ENCODE assay signal across 18 cellular contexts in the genomic region with DNA sequence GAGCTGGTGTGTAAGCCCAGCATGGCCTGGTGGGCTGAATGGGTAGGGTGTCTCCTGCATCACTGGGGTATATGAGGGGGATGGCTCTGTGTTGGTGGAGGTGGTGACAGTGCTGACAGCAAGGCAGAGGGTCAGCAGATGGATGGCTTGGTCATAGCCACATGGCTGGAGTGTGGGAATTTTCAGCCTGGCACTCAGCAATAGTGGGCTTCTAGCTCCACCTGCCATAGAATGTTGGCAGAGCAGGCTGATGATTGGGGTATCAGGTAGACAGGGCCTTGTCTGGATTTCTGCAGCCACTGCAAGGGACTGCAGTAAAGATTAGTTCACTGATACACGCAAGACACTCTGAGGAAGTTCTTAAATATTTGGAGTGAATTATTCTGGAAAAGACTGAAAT.
DNase-seq lines count a peak whose midpoint lies in the region; TF ChIP-seq lines count a peak whose summit lies in the region.
"Had no signal": no experiment of that assay in that cellular context is flagged by ENCODE, and none has a peak within 500 bp of the region (broad histone marks: within the 10 kb centered on the region; RNA-seq: fewer than 3 reads in every experiment).

No MANE protein-coding gene starts in this region.

- H3K4ac ChIP-seq in mesenchymal stem cell (ENCODE audit: low read depth in 1 of 2, low read length in 2 of 2), result no peak overlapping the region

- intact Hi-C loops in A673 (cut with micrococcal nuclease; ENCODE audit: unreplicated experiment), result no loop called here
- intact Hi-C loops in uterus (cut with DNase I; ENCODE audit: low total_unique reads), result no loop called here

- BruUV-seq in A673 (replicated peaks; lab: Mats Ljungman, UMichigan), result no TSS peak

- H2BK120ac ChIP-seq in mesenchymal stem cell (ENCODE audit: low read depth, low read length), result no peak overlapping the region

- POLR2A ChIA-PET in A673 (lab: Charles Lee; ENCODE audit: low non-redundant PET), result no interaction called here

- no peak for TF ChIP-seq EP300 in suprapubic skin (IDR thresholded peaks at IDR 0.05)

- CTCF ChIA-PET in A673 (lab: Charles Lee), result no interaction called here

- H3K27me3 ChIP-seq in A673 (replicated peaks; ENCODE audit: insufficient read depth, low read depth, low read length, poor library complexity) (peaks cover 7% of the 10 kb centered on the region), mesenchymal stem cell (ENCODE audit: control insufficient read depth in 1 of 2, insufficient read depth in 1 of 2, low read length in 2 of 2) (peaks cover 6 to 7% of the 10 kb centered on the region in 2 experiments), uterus (no peaks in the 10 kb centered on the region), suprapubic skin (no peaks in the 10 kb centered on the region)
- H3K27me3 ChIP-seq: BLaER1 treated with 17β-estradiol and CSF1 and Interleukin-3, amounts not matched to agents 10 nM and 100 nM; stomach had no signal

- H3K79me1 ChIP-seq in mesenchymal stem cell (replicated peaks; ENCODE audit: low read length, poor library complexity, severe bottlenecking), result no peaks in the 10 kb centered on the region

- no peaks in the 10 kb centered on the region for H3K36me3 ChIP-seq in A673 (ENCODE audit: insufficient read depth, low read length, poor library complexity, severe bottlenecking)
- H3K36me3 ChIP-seq in mesenchymal stem cell (ENCODE audit: control insufficient read depth in 1 of 2, insufficient read depth in 2 of 2, low read depth in 1 of 2, low read length in 2 of 2), result no peaks in the 10 kb centered on the region
- H3K36me3 ChIP-seq in uterus, result no peaks in the 10 kb centered on the region
- no peaks in the 10 kb centered on the region for H3K36me3 ChIP-seq in suprapubic skin
- H3K36me3 ChIP-seq: BLaER1 treated with 17β-estradiol and CSF1 and Interleukin-3, amounts not matched to agents 10 nM and 100 nM; stomach had no signal

- DNase-seq in A673 (ENCODE audit: low spot score) (no peak), EH (ENCODE audit: low read depth) (peak; percentile 6), astrocyte of the cerebellum (ENCODE audit: low read depth) (no peak), mesenchymal stem cell (peak; percentile 3), mucosa of gallbladder (ENCODE audit: low spot score) (no peak), uterus (no peak), putamen (ENCODE audit: low spot score) (no peak), suprapubic skin (ENCODE audit: low spot score in 2 of 2) (no peak)
- DNase-seq: amygdala, DMS53, head of caudate nucleus, kidney, NCI-H1930, NCI-H526 treated with DMSO at 0.1 percent for 48 hours, RPMI8226, stomach, T-helper 1 cell had no signal

- H3K9ac ChIP-seq in mesenchymal stem cell (ENCODE audit: low read length), result no peak overlapping the region
- H3K9ac ChIP-seq: BLaER1 treated with 17β-estradiol and CSF1 and Interleukin-3, amounts not matched to agents 10 nM and 100 nM had no signal

- 89% methylated on average over 1 of the region's 1 CpG for WGBS in mesenchymal stem cell
- WGBS in suprapubic skin, result 100% methylated on average over 1 of the region's 1 CpG

- H3K4me2 ChIP-seq in mesenchymal stem cell (ENCODE audit: low read length, poor library complexity, severe bottlenecking), result no peak overlapping the region
- H3K4me2 ChIP-seq: BLaER1 treated with 17β-estradiol and CSF1 and Interleukin-3, amounts not matched to agents 10 nM and 100 nM had no signal

- H3K4me3 ChIP-seq in A673 (ENCODE audit: low read depth, low read length, poor library complexity, severe bottlenecking) (no peak overlapping the region), astrocyte of the cerebellum (ENCODE audit: low read depth, low read length) (no peak overlapping the region), mesenchymal stem cell (ENCODE audit: insufficient read depth in 1 of 2, low read depth in 1 of 2, low read length in 2 of 2) (no peak overlapping the region), uterus (no peak overlapping the region), suprapubic skin (no peak overlapping the region)
- H3K4me3 ChIP-seq: BLaER1 treated with 17β-estradiol and CSF1 and Interleukin-3, amounts not matched to agents 10 nM and 100 nM; stomach had no signal

- H3K4me1 ChIP-seq in A673 (ENCODE audit: insufficient read depth, low read length, poor library complexity, severe bottlenecking) (no peaks in the 10 kb centered on the region), mesenchymal stem cell (ENCODE audit: control insufficient read depth, insufficient read depth, low read depth, low read length) (no peaks in the 10 kb centered on the region), uterus (no peaks in the 10 kb centered on the region), suprapubic skin (peaks cover 4% of the 10 kb centered on the region)
- H3K4me1 ChIP-seq: BLaER1 treated with 17β-estradiol and CSF1 and Interleukin-3, amounts not matched to agents 10 nM and 100 nM; stomach had no signal

- no peak overlapping the region for H2AK5ac ChIP-seq in mesenchymal stem cell (ENCODE audit: low read length, severe bottlenecking)

- in situ Hi-C loops in astrocyte of the cerebellum (cut with HindIII; ENCODE audit: low sequenced_read_pairs), result no loop called here

- H4K91ac ChIP-seq in mesenchymal stem cell (ENCODE audit: low read length), result no peak overlapping the region

- H3K27ac ChIP-seq in A673 (ENCODE audit: low read depth, low read length, poor library complexity, severe bottlenecking) (no peak overlapping the region), mesenchymal stem cell (ENCODE audit: low read length, poor library complexity, severe bottlenecking) (no peak overlapping the region), uterus (no peak overlapping the region), suprapubic skin (no peak overlapping the region)
- H3K27ac ChIP-seq: BLaER1 treated with 17β-estradiol and CSF1 and Interleukin-3, amounts not matched to agents 10 nM and 100 nM; stomach had no signal

- H3K18ac ChIP-seq in mesenchymal stem cell (ENCODE audit: low read depth in 1 of 2, low read length in 2 of 2), result no peak overlapping the region

- H2BK5ac ChIP-seq in mesenchymal stem cell (ENCODE audit: low read depth, low read length, poor library complexity, severe bottlenecking), result no peak overlapping the region

- H3K14ac ChIP-seq in mesenchymal stem cell (ENCODE audit: low read length in 2 of 2), result no peak overlapping the region

- no peak overlapping the region for H3K23ac ChIP-seq in mesenchymal stem cell (ENCODE audit: low read length in 2 of 2)

- H4K8ac ChIP-seq in mesenchymal stem cell (ENCODE audit: low read length), result no peak overlapping the region

- TF ChIP-seq CTCF in A673 (conservative IDR thresholded peaks at IDR 0.05; ENCODE audit: low read depth, low read length) (peak; percentile 38; the same call in 1 of the 2 replicates), astrocyte of the cerebellum (IDR thresholded peaks at IDR 0.05; ENCODE audit: low read depth, low read length, missing control alignments) (peak; percentile 7), uterus (IDR thresholded peaks at IDR 0.05) (no peak), suprapubic skin (IDR thresholded peaks at IDR 0.05) (no peak)

- peaks cover 12% of the 10 kb centered on the region for H3K9me3 ChIP-seq in A673 (ENCODE audit: low read depth, low read length, poor library complexity, severe bottlenecking)
- H3K9me3 ChIP-seq in mesenchymal stem cell (ENCODE audit: control insufficient read depth, low read length), result peaks cover 15% of the 10 kb centered on the region
- no peaks in the 10 kb centered on the region for H3K9me3 ChIP-seq in uterus
- no peaks in the 10 kb centered on the region for H3K9me3 ChIP-seq in suprapubic skin

- TF ChIP-seq POLR2A in uterus (IDR thresholded peaks at IDR 0.05) (no peak), suprapubic skin (IDR thresholded peaks at IDR 0.05) (no peak)

- H2BK12ac ChIP-seq in mesenchymal stem cell (ENCODE audit: low read length in 2 of 2), result no peak overlapping the region

- no peak overlapping the region for H2AFZ ChIP-seq in mesenchymal stem cell (ENCODE audit: low read depth, low read length)

- H2BK15ac ChIP-seq in mesenchymal stem cell (ENCODE audit: low read depth, poor library complexity, severe bottlenecking), result no peak overlapping the region

Comparison
In these comparisons a context has a peak if more than half of its experiments do, and no peak if none do; other contexts are left out.
1. DNase-seq: peak in EH (single experiment) and mesenchymal stem cell (single experiment); none in A673 (single experiment), astrocyte of the cerebellum (single experiment), mucosa of gallbladder (single experiment), uterus (0 of 2), putamen (single experiment) and suprapubic skin (0 of 2).
2. CTCF ChIP-seq: peak in A673 (single experiment) and astrocyte of the cerebellum (single experiment); none in uterus (0 of 4) and suprapubic skin (0 of 2).